ENCODE assay signal across 25 cellular contexts in the genomic region with DNA sequence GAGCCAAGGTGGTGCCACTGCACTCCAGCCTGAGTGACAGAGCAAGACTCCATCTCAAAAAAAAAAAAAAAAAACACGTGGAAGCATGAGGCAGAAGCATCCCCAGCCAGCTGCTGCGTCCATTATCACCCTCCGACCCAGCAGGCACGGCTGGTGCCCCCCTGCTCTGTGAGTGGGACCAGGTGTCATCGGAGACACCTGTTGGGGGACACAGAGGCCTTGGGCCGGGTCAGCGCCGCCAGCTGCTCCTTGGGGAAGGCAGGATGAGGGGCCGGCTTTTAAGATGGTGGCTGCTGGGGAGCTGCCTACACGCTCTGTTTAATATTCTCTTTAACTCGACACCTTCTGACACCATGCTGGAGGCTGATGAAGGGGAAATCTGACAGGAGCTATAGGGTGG.
"Had no signal": no experiment of that assay in that cellular context is flagged by ENCODE, and none has a peak within 500 bp of the region (broad histone marks: within the 10 kb centered on the region; RNA-seq: fewer than 3 reads in every experiment).

No MANE protein-coding gene starts in this region.

- H3K4me3 ChIP-seq: left lung, lung, neural progenitor cell, ovary, skin epidermis, suprapubic skin, thoracic aorta, tibial artery, uterus had no signal

- DNase-seq: hippocampal formation; kidney glomerular epithelial cell; left cardiac atrium; mesendoderm; naive B cell; natural killer cell; nephron progenitor cell; ovary; right cardiac atrium; stimulated activated CD4-positive, alpha-beta T cell treated with anti-CD3 and anti-CD28 coated beads, Interleukin-12 subunit alpha, Interleukin-12 subunit beta, amount 100 ng/mL, for 4 hours; stimulated activated CD4-positive, alpha-beta T cell treated with anti-CD3 and anti-CD28 coated beads, Interleukin-15, amount 100 ng/mL, for 24 hours; stimulated activated CD4-positive, alpha-beta T cell treated with anti-CD3 and anti-CD28 coated beads, Interleukin-4, amount 100 ng/mL, for 24 hours; stimulated activated naive CD4-positive, alpha-beta T cell; tibial artery; trophoblast cell; uterus had no signal

- H2AFZ ChIP-seq: neural progenitor cell had no signal

- H3K4me1 ChIP-seq: suprapubic skin, tibial artery, uterus had no signal

- ATAC-seq: left cardiac atrium; left lung; natural killer cell; right cardiac atrium; sciatic nerve; stimulated activated effector memory CD8-positive, alpha-beta T cell treated with anti-CD3 and anti-CD28 coated beads, Interleukin-12 subunit alpha, Interleukin-12 subunit beta, amount 100 ng/mL, for 72 hours had no signal

- H3K9me3 ChIP-seq: left lung, ovary, suprapubic skin, thoracic aorta, uterus had no signal

- FAIRE-seq: keratinocyte had no signal

- H3K27ac ChIP-seq: left lung, neural progenitor cell, ovary, skin epidermis, suprapubic skin, thoracic aorta, tibial artery, uterus had no signal

- H3K36me3 ChIP-seq: left lung, neural progenitor cell, ovary, suprapubic skin, thoracic aorta, tibial artery, uterus had no signal

- H3K9ac ChIP-seq: neural progenitor cell had no signal

- H3K27me3 ChIP-seq: left lung, neural progenitor cell, ovary, suprapubic skin, tibial artery, uterus had no signal

- H3K4me2 ChIP-seq: neural progenitor cell had no signal
